Comparison of ENCODE assay signal across 35 cellular contexts in the genomic region with DNA sequence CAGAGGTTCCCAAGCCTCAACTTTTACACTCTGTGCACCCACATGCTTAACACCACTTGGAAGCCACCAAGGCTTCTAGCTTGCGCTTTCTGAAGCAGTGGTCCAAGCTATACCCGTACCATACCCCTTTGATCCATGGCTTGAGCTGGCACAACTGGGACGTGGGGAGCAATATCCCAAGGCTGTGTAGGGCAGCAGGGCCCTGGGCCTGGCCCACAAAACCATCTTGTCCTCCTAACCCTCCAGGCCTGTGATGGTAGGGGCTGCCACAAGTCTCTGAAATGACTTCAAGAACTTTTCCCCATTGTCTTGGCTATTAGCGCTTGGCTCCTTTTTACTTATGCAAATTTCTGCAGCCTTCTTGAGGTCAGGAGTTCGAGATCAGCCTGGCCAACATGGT.
"Had no signal": no experiment of that assay in that cellular context is flagged by ENCODE, and none has a peak within 500 bp of the region (broad histone marks: within the 10 kb centered on the region; RNA-seq: fewer than 3 reads in every experiment).

No MANE protein-coding gene starts in this region.

- DNase-seq: MG63, MM.1S, MV-4-11, NCI-H1048, NCI-H1092, NCI-H1092 treated with DMSO at 0.1 percent for 48 hours, NCI-H1105, NCI-H1105 treated with DMSO at 0.1 percent for 48 hours, NCI-H1417, NCI-H1417 treated with DMSO at 0.1 percent for 48 hours, NCI-H1436, NCI-H1436 treated with DMSO at 0.1 percent for 48 hours, NCI-H146, NCI-H1694, NCI-H1694 treated with DMSO at 0.1 percent for 48 hours, NCI-H187, NCI-H187 treated with DMSO at 0.1 percent for 48 hours, NCI-H1930, NCI-H2029, NCI-H2029 treated with DMSO at 0.1 percent for 48 hours, NCI-H2081, NCI-H2081 treated with DMSO at 0.1 percent for 48 hours, NCI-H2107, NCI-H2171, NCI-H2171 treated with DMSO at 0.1 percent for 48 hours, NCI-H2227 treated with DMSO at 0.1 percent for 48 hours, NCI-H226, NCI-H345, NCI-H446, NCI-H446 treated with DMSO at 0.1 percent for 48 hours, NCI-H510A, NCI-H510A treated with DMSO at 0.1 percent for 48 hours, NCI-H524, NCI-H524 treated with DMSO at 0.1 percent for 48 hours, NCI-H526 had no signal

- H3K27me3 ChIP-seq: MG63 had no signal

- H3K9me3 ChIP-seq: MG63 had no signal

- H3K4me3 ChIP-seq: MG63 had no signal

- H3K36me3 ChIP-seq: MG63 had no signal
